8 cellular contexts compared by ENCODE assay signal in genomic region chr16:726438-727290, GRCh38. TPM values are rescaled to one million over a fixed set of nuclear protein-coding genes. Genes with fewer than 3 reads are reported as not detected.
A peak's percentile ranks its signal among the peaks of the same experiment; 100 is the strongest.
DNase-seq lines count a peak whose midpoint lies in the region; ATAC-seq and TF ChIP-seq lines count a peak whose summit lies in the region.

CCDC78 (minus strand) TSS chr16:726443; CDS start chr16:726367, 76 bp downstream.
HAGHL (plus strand) TSS chr16:727106; CDS start chr16:727510, 404 bp downstream.

- H3K27ac Mint-ChIP-seq in naive B cell = peak within 1 kb of the TSS in 5 of 6 donors; percentile 24 to 91 (median 59)
- H3K27ac Mint-ChIP-seq in endothelial cell (ENCODE audit: unreplicated experiment) = no peak within 1 kb of the TSS

- TF ChIP-seq CTCF in endothelial cell (IDR thresholded peaks at IDR 0.05; ENCODE audit: unreplicated experiment) = no peak

- no peaks in the 10 kb centered on the region for H3K9me3 Mint-ChIP-seq in naive B cell
- H3K9me3 Mint-ChIP-seq in endothelial cell (ENCODE audit: unreplicated experiment) = no peaks in the 10 kb centered on the region

- H3K27ac ChIP-seq in temporal lobe (ENCODE audit: low read depth, low read length) = peak within 1 kb of the TSS; percentile 50

- no peaks in the 10 kb centered on the region for H3K36me3 Mint-ChIP-seq in naive B cell
- no peaks in the 10 kb centered on the region for H3K36me3 Mint-ChIP-seq in endothelial cell (ENCODE audit: low read depth, unreplicated experiment)

- peak; percentile 61 for DNase-seq in NK-92 treated with Interleukin-12 subunit alpha and Interleukin-12 subunit beta, amount 100 ng/mL, for 24 hours (lab: John Stamatoyannopoulos, UW)
- DNase-seq in NK-92 (lab: John Stamatoyannopoulos, UW; ENCODE audit: unreplicated experiment) (no peak), NCI-H1930 (lab: John Stamatoyannopoulos, UW) (peak; percentile 32 to 49), activated T-cell treated with anti-CD3 and anti-CD28 coated beads for 4 hours (peak; percentile 45), naive B cell (peak; percentile 56), endothelial cell (ENCODE audit: low spot score) (no peak)

- ATAC-seq in esophagus mucosa (peak; percentile 3), naive B cell (ENCODE audit: low read depth in 2 of 2) (peak; percentile 29 to 30)

- peaks cover 0 to 5% (median 5%) of the 10 kb centered on the region in 3 donors for H3K4me1 Mint-ChIP-seq in naive B cell
- H3K4me1 Mint-ChIP-seq in endothelial cell (ENCODE audit: unreplicated experiment) = no peaks in the 10 kb centered on the region

- H3K27me3 Mint-ChIP-seq in naive B cell = no peaks in the 10 kb centered on the region
- peaks cover 6% of the 10 kb centered on the region for H3K27me3 Mint-ChIP-seq in endothelial cell (ENCODE audit: unreplicated experiment)

- peak within 1 kb of the TSS; percentile 74 to 87 (median 82) for H3K4me3 Mint-ChIP-seq in naive B cell
- H3K4me3 Mint-ChIP-seq in endothelial cell (ENCODE audit: unreplicated experiment) = no peak within 1 kb of the TSS

RNA-seq across cellular contexts. Expression of gene CCDC78, which starts in this region (rescaled TPM):
- 0.40 TPM for total RNA-seq in esophagus mucosa
- polyA plus RNA-seq in naive B cell (ENCODE audit: low read depth in 6 of 6) = under 1 TPM in 2 of 6 donors, not detected in 4; 0.41 to 0.95 TPM
- 2.5 TPM for total RNA-seq in temporal lobe
- total RNA-seq in endothelial cell (ENCODE audit: unreplicated experiment) = 0.85 TPM

RNA-seq across cellular contexts. Expression of gene HAGHL, which starts in this region (rescaled TPM):
- total RNA-seq in esophagus mucosa (2.7 TPM), temporal lobe (9.6 TPM), endothelial cell (ENCODE audit: unreplicated experiment) (1.5 TPM)
- 1 to 10 TPM; 1.5 to 8.5 (median 2.9) TPM for polyA plus RNA-seq in naive B cell (ENCODE audit: low read depth in 6 of 6)

Comparison
In these comparisons a context has a peak if more than half of its experiments do, and no peak if none do; other contexts are left out.
1. DNase-seq: peak in NK-92 treated with Interleukin-12 subunit alpha and Interleukin-12 subunit beta, amount 100 ng/mL, for 24 hours (single experiment), NCI-H1930 (2 of 2), activated T-cell treated with anti-CD3 and anti-CD28 coated beads for 4 hours (single experiment) and naive B cell (single experiment); none in NK-92 (single experiment) and endothelial cell (single experiment).